1 cellular context compared by ENCODE assay signal in the genomic region with DNA sequence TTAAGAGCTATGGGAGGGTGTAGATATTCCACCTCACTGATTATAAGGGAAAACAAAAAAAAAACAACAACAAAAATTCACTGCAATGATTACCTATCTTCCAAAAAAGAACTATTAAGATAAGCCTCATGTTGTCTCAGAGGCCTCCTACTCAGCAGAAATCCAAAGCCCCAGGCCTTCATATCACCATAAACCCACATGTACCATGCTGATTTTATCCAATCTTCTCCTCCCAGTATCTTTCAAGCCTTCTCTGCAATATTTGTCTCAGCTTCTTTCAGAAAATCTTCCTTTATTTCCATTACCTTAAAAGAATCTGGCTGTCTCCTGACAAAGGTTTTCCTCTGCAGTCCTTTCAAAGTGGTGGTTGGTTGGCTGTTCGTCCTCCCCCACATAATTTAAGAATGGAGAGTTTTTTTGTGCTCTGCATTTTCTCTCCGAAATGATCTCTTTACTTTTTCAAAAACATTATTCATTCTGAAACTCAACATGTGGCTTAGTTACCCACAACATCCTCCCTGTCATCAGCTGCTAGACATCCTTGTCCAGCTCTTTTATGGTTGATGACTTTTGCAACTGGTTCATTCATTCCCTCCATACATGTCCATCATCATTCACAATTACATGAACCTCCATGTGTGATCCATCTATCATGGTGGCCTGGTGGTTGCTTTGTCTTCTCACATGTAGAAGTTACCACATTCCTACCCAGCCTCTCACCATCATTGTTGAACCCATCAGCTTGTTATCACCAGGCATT.
A peak's percentile ranks its signal among the peaks of the same experiment; 100 is the strongest.
TF ChIP-seq lines count a peak whose summit lies in the region.

No MANE protein-coding gene starts in this region.

TF ChIP-seq in GM12878, 131 proteins besides CTCF, POLR2A, EP300 and RAD21 (continued from another document):
- TF ChIP-seq, protein P1, sequence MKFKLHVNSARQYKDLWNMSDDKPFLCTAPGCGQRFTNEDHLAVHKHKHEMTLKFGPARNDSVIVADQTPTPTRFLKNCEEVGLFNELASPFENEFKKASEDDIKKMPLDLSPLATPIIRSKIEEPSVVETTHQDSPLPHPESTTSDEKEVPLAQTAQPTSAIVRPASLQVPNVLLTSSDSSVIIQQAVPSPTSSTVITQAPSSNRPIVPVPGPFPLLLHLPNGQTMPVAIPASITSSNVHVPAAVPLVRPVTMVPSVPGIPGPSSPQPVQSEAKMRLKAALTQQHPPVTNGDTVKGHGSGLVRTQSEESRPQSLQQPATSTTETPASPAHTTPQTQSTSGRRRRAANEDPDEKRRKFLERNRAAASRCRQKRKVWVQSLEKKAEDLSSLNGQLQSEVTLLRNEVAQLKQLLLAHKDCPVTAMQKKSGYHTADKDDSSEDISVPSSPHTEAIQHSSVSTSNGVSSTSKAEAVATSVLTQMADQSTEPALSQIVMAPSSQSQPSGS (IDR thresholded peaks at IDR 0.05; ENCODE audit: low read length): peak; percentile 77
- TF ChIP-seq CHD4 (IDR thresholded peaks at IDR 0.05) (no peak), ZNF207 (IDR thresholded peaks at IDR 0.05; ENCODE audit: borderline replicate concordance) (no peak)
- TF ChIP-seq, protein P2, sequence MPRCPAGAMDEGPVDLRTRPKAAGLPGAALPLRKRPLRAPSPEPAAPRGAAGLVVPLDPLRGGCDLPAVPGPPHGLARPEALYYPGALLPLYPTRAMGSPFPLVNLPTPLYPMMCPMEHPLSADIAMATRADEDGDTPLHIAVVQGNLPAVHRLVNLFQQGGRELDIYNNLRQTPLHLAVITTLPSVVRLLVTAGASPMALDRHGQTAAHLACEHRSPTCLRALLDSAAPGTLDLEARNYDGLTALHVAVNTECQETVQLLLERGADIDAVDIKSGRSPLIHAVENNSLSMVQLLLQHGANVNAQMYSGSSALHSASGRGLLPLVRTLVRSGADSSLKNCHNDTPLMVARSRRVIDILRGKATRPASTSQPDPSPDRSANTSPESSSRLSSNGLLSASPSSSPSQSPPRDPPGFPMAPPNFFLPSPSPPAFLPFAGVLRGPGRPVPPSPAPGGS (IDR thresholded peaks at IDR 0.05; ENCODE audit: borderline replicate concordance, insufficient read depth, low read depth, low read length, poor library complexity, severe bottlenecking): peak; percentile 15
